8 cellular contexts compared by ENCODE assay signal in genomic region chr1:151988405-151988851, GRCh38. TPM values are rescaled to one million over a fixed set of nuclear protein-coding genes. Genes with fewer than 3 reads are reported as not detected.
DNase-seq lines count a peak whose midpoint lies in the region; ATAC-seq and TF ChIP-seq lines count a peak whose summit lies in the region.

No MANE protein-coding gene starts in this region.

- DNase-seq in GM03348 (ENCODE audit: low spot score) (peak; percentile 79), PC-9 (peak; percentile 77 to 99), epithelial cell of esophagus (ENCODE audit: low read depth) (peak; percentile 90), retinal pigment epithelial cell (ENCODE audit: low read depth) (peak; percentile 92), NCI-H526 (lab: John Stamatoyannopoulos, UW) (no peak), mesenteric fat pad (ENCODE audit: low spot score) (no peak)

- H3F3A ChIP-seq in PC-9 (ENCODE audit: insufficient read depth, low read depth) = peaks cover 91% of the 10 kb centered on the region

- H3K27me3 ChIP-seq in PC-9 (ENCODE audit: insufficient read depth, low read depth) = no peaks in the 10 kb centered on the region

- CTCF ChIA-PET in PC-9 (lab: Charles Lee) = interaction anchor here (0.6 to 1.3 kb wide), 3 partner anchors 20 to 149 kb away, joined by 3 to 10 read pairs (median 3); no protein-coding TSS in a partner anchor

- peaks cover 70% of the 10 kb centered on the region for H3K36me3 ChIP-seq in PC-9 (ENCODE audit: low read depth)

- TF ChIP-seq CTCF in PC-9 (conservative IDR thresholded peaks at IDR 0.05) = no peak
- no peak for TF ChIP-seq CTCF in epithelial cell of esophagus (IDR thresholded peaks at IDR 0.05; ENCODE audit: insufficient read depth, low read depth, low read length, missing control alignments)
- TF ChIP-seq CTCF in retinal pigment epithelial cell (conservative IDR thresholded peaks at IDR 0.05; ENCODE audit: low read depth, low read length) = no peak

- H3K79me2 ChIP-seq in PC-9 (ENCODE audit: low read depth) = peaks cover 93% of the 10 kb centered on the region

- ATAC-seq in HG03175 (IDR thresholded peaks at IDR 0.05; ENCODE audit: unreplicated experiment) (no peak), GM21515 (IDR thresholded peaks at IDR 0.05; ENCODE audit: unreplicated experiment) (no peak)

- no peaks in the 10 kb centered on the region for H3K9me2 ChIP-seq in PC-9 (ENCODE audit: insufficient read depth)

- no peak overlapping the region for H2AFZ ChIP-seq in PC-9

- peaks cover 79% of the 10 kb centered on the region for H3K4me1 ChIP-seq in PC-9 (replicated peaks; ENCODE audit: insufficient read depth)

- H3K27ac ChIP-seq in PC-9 = peak overlapping the region; percentile 99

- H3K4me3 ChIP-seq in PC-9 (peak overlapping the region; percentile 94; the same call in 1 of the 2 replicates), epithelial cell of esophagus (ENCODE audit: low read length) (peak overlapping the region; percentile 33), retinal pigment epithelial cell (ENCODE audit: low read length) (peak overlapping the region; percentile 9)

- H3K9me3 ChIP-seq in PC-9 (ENCODE audit: insufficient read depth, low read depth) = no peaks in the 10 kb centered on the region

- peaks cover 27% of the 10 kb centered on the region for H4K20me1 ChIP-seq in PC-9 (ENCODE audit: insufficient read depth)

- peak overlapping the region; percentile 93 for H3K4me2 ChIP-seq in PC-9

- BruUV-seq in PC-9 (replicated peaks; lab: Mats Ljungman, UMichigan) = no TSS peak

- intact Hi-C loops in PC-9 (cut with micrococcal nuclease; ENCODE audit: unreplicated experiment) = loop anchor here (1.0 to 10.0 kb wide), 4 partner anchors 43 to 916 kb away; partner anchors contain the start of genes IVL and THEM4

- POLR2A ChIA-PET in PC-9 (lab: Charles Lee; ENCODE audit: unreplicated experiment) = interaction anchor here (0.6 to 3.1 kb wide), 17 partner anchors 10 to 677 kb away, joined by 3 to 37 read pairs (median 6); partner anchors contain the start of gene S100A11

RNA-seq across cellular contexts. Expression of gene S100A10, which starts 5.2 kb away (rescaled TPM):
- total RNA-seq in PC-9 (2021) (966 and 1,436 TPM in 2 replicates), mesenteric fat pad (650 TPM)

RNA-seq across cellular contexts. Expression of gene S100A11, which starts 48.4 kb away (rescaled TPM):
- 578 and 868 TPM in 2 replicates for total RNA-seq in PC-9 (2021)
- 750 TPM for total RNA-seq in mesenteric fat pad

Comparison
In these comparisons a context has a peak if more than half of its experiments do, and no peak if none do; other contexts are left out.
1. DNase-seq: peak in GM03348 (single experiment), PC-9 (2 of 2), epithelial cell of esophagus (single experiment) and retinal pigment epithelial cell (single experiment); none in NCI-H526 (0 of 2) and mesenteric fat pad (single experiment).
2. H3K4me3 ChIP-seq: peak in every context shown above with its lines; median percentile 94 in PC-9; 33 in epithelial cell of esophagus; 9 in retinal pigment epithelial cell.